8 cellular contexts compared by ENCODE assay signal in the genomic region with DNA sequence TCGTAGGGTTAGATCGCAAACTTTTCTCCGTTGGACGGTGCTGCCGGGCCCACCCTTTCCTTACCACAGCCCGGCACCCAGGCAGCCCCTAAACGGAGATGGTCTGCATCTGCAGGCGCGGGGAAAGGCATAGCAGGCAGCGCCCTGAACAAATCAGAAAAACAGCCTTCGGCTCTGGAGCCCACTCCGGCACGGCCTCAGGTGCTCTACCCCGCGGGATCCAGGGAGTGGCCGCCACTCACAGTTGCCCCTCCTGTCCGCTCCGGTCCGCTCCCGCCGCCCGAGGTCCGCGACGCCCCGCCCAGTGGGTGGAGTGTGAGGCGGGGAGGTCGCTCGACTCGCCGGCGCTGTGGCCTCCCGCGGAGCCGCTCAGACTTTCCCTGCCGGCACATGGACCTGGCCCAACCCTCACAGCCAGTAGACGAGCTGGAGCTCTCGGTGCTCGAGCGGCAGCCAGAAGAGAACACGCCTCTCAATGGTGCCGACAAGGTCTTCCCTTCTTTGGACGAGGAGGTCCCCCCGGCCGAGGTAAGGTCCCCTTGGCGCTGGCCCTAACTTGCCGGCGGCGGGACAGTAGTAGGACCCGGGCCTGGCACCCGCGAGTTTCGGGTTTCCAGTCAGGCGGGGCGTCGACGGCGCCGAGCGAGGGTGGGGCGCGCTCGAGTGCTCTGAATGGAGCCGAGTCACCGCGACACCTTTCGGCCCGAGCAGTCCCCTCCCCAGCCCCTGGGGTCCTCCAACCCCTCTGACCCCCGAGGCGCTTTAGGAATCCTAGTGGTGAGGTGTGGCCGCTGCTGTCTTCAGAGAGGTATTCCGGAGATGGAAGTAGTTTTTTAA. TPM values are rescaled to one million over a fixed set of nuclear protein-coding genes. Genes with fewer than 3 reads are reported as not detected.
DNase-seq lines count a peak whose midpoint lies in the region; ATAC-seq and TF ChIP-seq lines count a peak whose summit lies in the region.

C3orf52 (plus strand) TSS at position 372 of the 837 bp plus-strand sequence; CDS start at position 391, 19 bp downstream.

- peak within 1 kb of the TSS in 2 of 3 donors; percentile 57 to 82 for H3K27ac Mint-ChIP-seq in IgD-negative memory B cell

- DNase-seq in DMS53 (lab: John Stamatoyannopoulos, UW) (peak; percentile 93), SW 1271 (lab: John Stamatoyannopoulos, UW) (peak; percentile 70 to 84), adipocyte (ENCODE audit: low read depth) (peak; percentile 90), heart left ventricle (peak; percentile 85 to 90 (median 88)), trophoblast cell (peak; percentile 87 to 90), ureter (ENCODE audit: low spot score) (peak; percentile 88)

- H3K4me3 ChIP-seq in adipocyte (ENCODE audit: low read length) (peak within 1 kb of the TSS; percentile 83), heart left ventricle (peak within 1 kb of the TSS; percentile 32 to 68 (median 60)), trophoblast cell (ENCODE audit: low read depth, low read length) (peak within 1 kb of the TSS; percentile 72)

- ATAC-seq in GM21723 (IDR thresholded peaks at IDR 0.05; ENCODE audit: unreplicated experiment), result peak; percentile 91
- ATAC-seq in heart left ventricle, result peak; percentile 89 to 97 (median 96)

- H2AK5ac ChIP-seq in trophoblast cell (ENCODE audit: low read length), result no peak within 1 kb of the TSS

- peak within 1 kb of the TSS; percentile 63 for H4K8ac ChIP-seq in trophoblast cell (ENCODE audit: low read depth, low read length)

- peaks cover 2% of the 10 kb centered on the region for H3K79me1 ChIP-seq in trophoblast cell (ENCODE audit: low read length)

- H3K27me3 ChIP-seq in adipocyte (replicated peaks; ENCODE audit: control insufficient read depth, insufficient read depth, low read length) (no peaks in the 10 kb centered on the region), heart left ventricle (peaks cover 0 to 32% (median 0%) of the 10 kb centered on the region in 9 donors), trophoblast cell (ENCODE audit: insufficient read depth, low read length) (no peaks in the 10 kb centered on the region)

- H3K36me3 ChIP-seq in adipocyte (ENCODE audit: control insufficient read depth, insufficient read depth, low read length, severe bottlenecking) (no peaks in the 10 kb centered on the region), heart left ventricle (no peaks in the 10 kb centered on the region), trophoblast cell (ENCODE audit: control insufficient read depth in 1 of 2, insufficient read depth in 2 of 2, low read length in 2 of 2) (no peaks in the 10 kb centered on the region)

- H3K27ac ChIP-seq in heart left ventricle, result peak within 1 kb of the TSS in 9 of 12 donors; percentile 3 to 83 (median 70)
- peak within 1 kb of the TSS; percentile 9 for H3K27ac ChIP-seq in trophoblast cell (ENCODE audit: low read depth, low read length)

- peak within 1 kb of the TSS; percentile 37 for H2BK120ac ChIP-seq in trophoblast cell (ENCODE audit: insufficient read depth, low read length, poor library complexity)

- H2BK5ac ChIP-seq in trophoblast cell (ENCODE audit: low read depth, low read length, poor library complexity), result peak within 1 kb of the TSS; percentile 12

- H4K12ac ChIP-seq in trophoblast cell (ENCODE audit: low read depth, low read length), result no peak within 1 kb of the TSS

- H3K9me3 ChIP-seq in adipocyte (ENCODE audit: control insufficient read depth, low read length) (no peaks in the 10 kb centered on the region), heart left ventricle (no peaks in the 10 kb centered on the region), trophoblast cell (ENCODE audit: insufficient read depth, low read depth, low read length) (no peaks in the 10 kb centered on the region)

- peaks cover 24% of the 10 kb centered on the region for H3K27me3 Mint-ChIP-seq in IgD-negative memory B cell

- H3K14ac ChIP-seq in trophoblast cell (ENCODE audit: low read length), result no peak within 1 kb of the TSS

- TF ChIP-seq CTCF in heart left ventricle (IDR thresholded peaks at IDR 0.05), result peak in 2 of 12 donors; percentile 15

- WGBS in heart left ventricle, 4 donors, result 1 to 2% (median 1%) methylated on average over 24 to 72 of the region's 72 CpGs
- WGBS in trophoblast cell (ENCODE audit: extremely low coverage, insufficient coverage, insufficient read length), result no CpG with 5 or more reads among the region's 72 CpGs

- peaks cover 7% of the 10 kb centered on the region for H3K4me1 ChIP-seq in adipocyte (ENCODE audit: control insufficient read depth, insufficient read depth, low read length)
- H3K4me1 ChIP-seq in heart left ventricle, result peaks cover 0 to 31% (median 21%) of the 10 kb centered on the region in 12 donors
- H3K4me1 ChIP-seq in trophoblast cell (ENCODE audit: control insufficient read depth in 1 of 2, insufficient read depth in 2 of 2, low read length in 2 of 2), result peaks cover 21 to 28% of the 10 kb centered on the region in 2 experiments

- H3K4me3 Mint-ChIP-seq in IgD-negative memory B cell, result peak within 1 kb of the TSS; percentile 72 to 91 (median 86)

- intact Hi-C loops in heart left ventricle (cut with DNase I), result no loop called here

- peaks cover 2% of the 10 kb centered on the region for H3K36me3 Mint-ChIP-seq in IgD-negative memory B cell

- H3K4ac ChIP-seq in trophoblast cell (ENCODE audit: low read depth, low read length), result no peak within 1 kb of the TSS

- H3K9ac ChIP-seq in adipocyte (ENCODE audit: low read length), result peak within 1 kb of the TSS; percentile 70
- no peak within 1 kb of the TSS for H3K9ac ChIP-seq in trophoblast cell (ENCODE audit: low read length)

- H3K18ac ChIP-seq in trophoblast cell (ENCODE audit: low read length), result peak within 1 kb of the TSS; percentile 20

- peaks cover 5 to 12% (median 10%) of the 10 kb centered on the region in 3 donors for H3K4me1 Mint-ChIP-seq in IgD-negative memory B cell

- peak in 1 of 2 donors; percentile 46 for TF ChIP-seq POLR2A in heart left ventricle (IDR thresholded peaks at IDR 0.05)

- peak within 1 kb of the TSS; percentile 16 for H4K91ac ChIP-seq in trophoblast cell (ENCODE audit: low read depth, low read length)

- peak within 1 kb of the TSS; percentile 5 for H2BK12ac ChIP-seq in trophoblast cell (ENCODE audit: low read length)

- peak within 1 kb of the TSS; percentile 38 for H2AFZ ChIP-seq in trophoblast cell (ENCODE audit: insufficient read depth, low read length, poor library complexity)

- no peaks in the 10 kb centered on the region for H3K79me2 ChIP-seq in trophoblast cell (ENCODE audit: control insufficient read depth, insufficient read depth, low read length, poor library complexity)

- no peak within 1 kb of the TSS for H3K23ac ChIP-seq in trophoblast cell (ENCODE audit: low read length)

- H3K9me3 Mint-ChIP-seq in IgD-negative memory B cell, result no peaks in the 10 kb centered on the region

- peak within 1 kb of the TSS; percentile 74 for H3K4me2 ChIP-seq in trophoblast cell (ENCODE audit: low read length)

RNA-seq across cellular contexts. Expression of gene C3orf52, which starts in this region (rescaled TPM):
- 0.50 TPM for polyA plus RNA-seq in IgD-negative memory B cell
- total RNA-seq in heart left ventricle, result 1 to 10 TPM; 1.4 to 7.8 (median 4.9) TPM
- 1 to 10 TPM; 2.0 to 9.6 TPM for polyA plus RNA-seq in heart left ventricle
- 11.3 and 11.6 TPM in 2 replicates for polyA plus RNA-seq in trophoblast cell (2013)
- total RNA-seq in ureter, result 50.2 TPM

Comparison
In these comparisons a context has a peak if more than half of its experiments do, and no peak if none do; other contexts are left out.
1. Peak in every context shown above with its lines: DNase-seq, ATAC-seq, H3K4me3 ChIP-seq and H3K27ac ChIP-seq.